ENCODE assay signal across 8 cellular contexts in the genomic region with DNA sequence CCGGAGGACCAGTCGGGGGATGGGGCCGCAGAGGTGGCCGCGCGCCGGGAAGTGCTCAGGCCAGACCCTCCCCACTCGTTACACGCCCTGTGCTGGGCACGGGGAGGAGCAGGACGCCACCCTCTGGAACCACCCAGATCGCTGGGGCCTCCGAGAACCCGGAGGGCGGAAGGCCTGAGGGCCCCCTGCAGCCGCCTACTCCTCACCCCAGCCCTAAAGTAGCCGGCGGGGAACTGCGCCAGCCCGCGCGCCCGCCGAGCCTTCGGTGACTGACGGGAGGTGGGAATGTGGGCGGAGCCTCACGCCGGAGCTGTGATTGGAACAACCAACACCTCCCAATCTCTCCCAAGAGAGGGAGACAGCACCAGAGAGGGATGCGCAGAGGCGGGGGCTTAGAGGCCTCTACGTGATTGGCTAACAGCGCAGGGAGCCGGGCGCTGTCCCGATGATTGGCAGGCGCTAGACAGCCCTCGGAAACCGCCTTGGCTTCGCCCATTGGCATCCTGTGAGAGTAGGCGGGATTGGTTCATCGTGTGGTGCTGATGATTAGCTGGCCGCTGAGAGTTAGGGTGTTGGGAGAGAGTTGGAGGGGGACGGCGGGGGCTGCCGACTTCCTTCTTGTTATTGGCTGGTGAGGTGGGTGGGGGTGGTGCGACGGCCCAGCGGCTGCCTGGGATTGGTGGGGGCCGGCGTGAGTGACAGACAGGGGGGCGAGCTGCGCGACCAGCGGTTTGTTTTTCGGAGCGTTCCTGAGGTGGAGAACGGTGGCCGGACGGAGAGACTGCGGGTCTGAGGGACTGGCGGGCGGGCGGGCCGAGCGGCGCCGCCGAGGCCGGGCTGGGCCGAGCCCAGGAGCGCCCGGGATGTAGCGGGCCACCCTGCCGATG. TPM values are rescaled to one million over a fixed set of nuclear protein-coding genes. Genes with fewer than 3 reads are reported as not detected.
DNase-seq lines count a peak whose midpoint lies in the region; ATAC-seq and TF ChIP-seq lines count a peak whose summit lies in the region.

A gene (plus strand): TSS at position 734 of the 887 bp plus-strand sequence. CDS start 343 bp downstream, outside the sequence.

- peak within 1 kb of the TSS; percentile 93 for H3K27ac Mint-ChIP-seq in progenitor cell of endocrine pancreas

- no peaks in the 10 kb centered on the region for H3K27me3 ChIP-seq in left ventricle myocardium inferior (ENCODE audit: low read depth)

- no peaks in the 10 kb centered on the region for H3K9me3 ChIP-seq in left ventricle myocardium inferior (replicated peaks)

- H3K4me1 ChIP-seq in left ventricle myocardium inferior, result peaks cover 47% of the 10 kb centered on the region

- peak; percentile 31 for TF ChIP-seq CTCF in left ventricle myocardium inferior (IDR thresholded peaks at IDR 0.05; ENCODE audit: borderline replicate concordance)
- TF ChIP-seq CTCF in progenitor cell of endocrine pancreas (IDR thresholded peaks at IDR 0.05; ENCODE audit: unreplicated experiment), result no peak

- intact Hi-C loops in left ventricle myocardium inferior (cut with micrococcal nuclease), result no loop called here

- H3K27me3 Mint-ChIP-seq in progenitor cell of endocrine pancreas, result peaks cover 7% of the 10 kb centered on the region

- peak within 1 kb of the TSS; percentile 92 for H3K4me3 ChIP-seq in left ventricle myocardium inferior

- peak; percentile 96 to 98 for DNase-seq in NCI-H187 (lab: John Stamatoyannopoulos, UW)
- peak; percentile 89 to 100 (median 97) for DNase-seq in T-helper 2 cell
- DNase-seq in left ventricle myocardium inferior, result peak; percentile 99
- peak; percentile 94 for DNase-seq in progenitor cell of endocrine pancreas (ENCODE audit: low spot score, unreplicated experiment)
- DNase-seq in ureter (ENCODE audit: low spot score), result peak; percentile 100

- H3K4me3 Mint-ChIP-seq in progenitor cell of endocrine pancreas (ENCODE audit: low read depth), result peak within 1 kb of the TSS; percentile 96

- ATAC-seq in GM18498 (IDR thresholded peaks at IDR 0.05; ENCODE audit: unreplicated experiment) (peak; percentile 89), HG02938 (IDR thresholded peaks at IDR 0.05; ENCODE audit: unreplicated experiment) (peak; percentile 93)

- peaks cover 16% of the 10 kb centered on the region for H3K4me1 Mint-ChIP-seq in progenitor cell of endocrine pancreas (ENCODE audit: low read depth)

- no peaks in the 10 kb centered on the region for H3K36me3 Mint-ChIP-seq in progenitor cell of endocrine pancreas (ENCODE audit: insufficient read depth)

- H3K9me3 Mint-ChIP-seq in progenitor cell of endocrine pancreas (ENCODE audit: low read depth), result no peaks in the 10 kb centered on the region

- no peaks in the 10 kb centered on the region for H3K36me3 ChIP-seq in left ventricle myocardium inferior

- H3K27ac ChIP-seq in angular gyrus (ENCODE audit: low read depth, low read length) (peak within 1 kb of the TSS; percentile 90), left ventricle myocardium inferior (replicated peaks) (peak within 1 kb of the TSS; percentile 93)

RNA-seq across cellular contexts. Expression of the gene that starts here (rescaled TPM):
- total RNA-seq in left ventricle myocardium inferior (41.3 TPM), progenitor cell of endocrine pancreas (19.1 and 22.0 TPM in 2 replicates), ureter (32.3 TPM)

Comparison
In these comparisons a context has a peak if more than half of its experiments do, and no peak if none do; other contexts are left out.
1. Peak in every context shown above with its lines: DNase-seq, ATAC-seq, H3K4me3 ChIP-seq and H3K27ac ChIP-seq.